1 cellular context compared by ENCODE assay signal in genomic region chr1:23980725-23981063, GRCh38.
TF ChIP-seq lines count a peak whose summit lies in the region.

No MANE protein-coding gene starts in this region.

TF ChIP-seq in HepG2, 621 proteins besides CTCF, POLR2A, EP300 and RAD21 (continued from another document):
- no peak for TF ChIP-seq HOXA9 (CRISPR knock-in tag; IDR thresholded peaks at IDR 0.05; ENCODE audit: borderline replicate concordance)
- no peak for TF ChIP-seq ZNF850 (CRISPR knock-in tag; conservative IDR thresholded peaks at IDR 0.05)
- no peak for TF ChIP-seq MYPOP (CRISPR knock-in tag; IDR thresholded peaks at IDR 0.05)
- TF ChIP-seq MLX (CRISPR knock-in tag; IDR thresholded peaks at IDR 0.05), result no peak
- TF ChIP-seq ZBTB46 (CRISPR knock-in tag; IDR thresholded peaks at IDR 0.05; ENCODE audit: borderline replicate concordance), result no peak
- TF ChIP-seq ZFP36L1 (CRISPR knock-in tag; IDR thresholded peaks at IDR 0.05), result no peak
- no peak for TF ChIP-seq BRF2 (CRISPR knock-in tag; IDR thresholded peaks at IDR 0.05)
- no peak for TF ChIP-seq THRA (CRISPR knock-in tag; IDR thresholded peaks at IDR 0.05; ENCODE audit: borderline replicate concordance)
- TF ChIP-seq ATF7-NPFF (CRISPR knock-in tag; IDR thresholded peaks at IDR 0.05; ENCODE audit: low read depth), result no peak
- TF ChIP-seq JDP2 (CRISPR knock-in tag; IDR thresholded peaks at IDR 0.05; ENCODE audit: borderline replicate concordance), result no peak
- 0 out of 2 replicates have a peak, but pooled peaks have one; percentile 41 for TF ChIP-seq ZNF572 (CRISPR knock-in tag; IDR thresholded peaks at IDR 0.05)
- no peak for TF ChIP-seq FOXA1 (IDR thresholded peaks at IDR 0.05)
- TF ChIP-seq FOXA1 (CRISPR knock-in tag; IDR thresholded peaks at IDR 0.05), result no peak
- TF ChIP-seq POLR2G (IDR thresholded peaks at IDR 0.05; ENCODE audit: low read depth, low read length), result no peak
- TF ChIP-seq ATRX (CRISPR knock-in tag; IDR thresholded peaks at IDR 0.05; ENCODE audit: borderline replicate concordance), result no peak
- TF ChIP-seq RXRB (CRISPR knock-in tag; IDR thresholded peaks at IDR 0.05; ENCODE audit: borderline replicate concordance), result no peak
- no peak for TF ChIP-seq ASH2L (IDR thresholded peaks at IDR 0.05; ENCODE audit: insufficient read length, low read depth, low read length)
- no peak for TF ChIP-seq SRSF9 (IDR thresholded peaks at IDR 0.05; ENCODE audit: borderline replicate concordance, insufficient read depth, low read depth, low read length, poor library complexity, severe bottlenecking)
- TF ChIP-seq THAP7 (CRISPR knock-in tag; IDR thresholded peaks at IDR 0.05), result no peak
- no peak for TF ChIP-seq ZNF776 (CRISPR knock-in tag; IDR thresholded peaks at IDR 0.05)
- no peak for TF ChIP-seq SSRP1 (CRISPR knock-in tag; IDR thresholded peaks at IDR 0.05)
- TF ChIP-seq CREB1 (IDR thresholded peaks at IDR 0.05), result no peak
- TF ChIP-seq CREB1 (CRISPR knock-in tag; IDR thresholded peaks at IDR 0.05), result 0 out of 2 replicates have a peak, but pooled peaks have one; percentile 10
- TF ChIP-seq HIC2 (CRISPR knock-in tag; IDR thresholded peaks at IDR 0.05; ENCODE audit: low read depth), result no peak
- no peak for TF ChIP-seq CSRNP1 (CRISPR knock-in tag; IDR thresholded peaks at IDR 0.05)
- TF ChIP-seq BATF2 (CRISPR knock-in tag; IDR thresholded peaks at IDR 0.05), result 0 out of 2 replicates have a peak, but pooled peaks have one; percentile 3
- peak; percentile 29; the same call in 1 of the 2 replicates for TF ChIP-seq ZBTB38 (CRISPR knock-in tag; IDR thresholded peaks at IDR 0.05)
- TF ChIP-seq BHLHE40 (IDR thresholded peaks at IDR 0.05; ENCODE audit: low read length), result no peak
- TF ChIP-seq PAWR (CRISPR knock-in tag; IDR thresholded peaks at IDR 0.05; ENCODE audit: borderline replicate concordance), result no peak
- no peak for TF ChIP-seq NR3C1 (CRISPR knock-in tag; IDR thresholded peaks at IDR 0.05)
- TF ChIP-seq ZNF674 (CRISPR knock-in tag; IDR thresholded peaks at IDR 0.05; ENCODE audit: low read depth), result no peak
- no peak for TF ChIP-seq ISX (CRISPR knock-in tag; conservative IDR thresholded peaks at IDR 0.05)
- no peak for TF ChIP-seq ZNF782 (CRISPR knock-in tag; IDR thresholded peaks at IDR 0.05; ENCODE audit: borderline replicate concordance)
- no peak for TF ChIP-seq CEBPG (CRISPR knock-in tag; IDR thresholded peaks at IDR 0.05)
- TF ChIP-seq KDM6A (CRISPR knock-in tag; IDR thresholded peaks at IDR 0.05; ENCODE audit: low read depth), result no peak
- no peak for TF ChIP-seq ZNF282 (IDR thresholded peaks at IDR 0.05; ENCODE audit: partially characterized antibody)
